In the genomic region with DNA sequence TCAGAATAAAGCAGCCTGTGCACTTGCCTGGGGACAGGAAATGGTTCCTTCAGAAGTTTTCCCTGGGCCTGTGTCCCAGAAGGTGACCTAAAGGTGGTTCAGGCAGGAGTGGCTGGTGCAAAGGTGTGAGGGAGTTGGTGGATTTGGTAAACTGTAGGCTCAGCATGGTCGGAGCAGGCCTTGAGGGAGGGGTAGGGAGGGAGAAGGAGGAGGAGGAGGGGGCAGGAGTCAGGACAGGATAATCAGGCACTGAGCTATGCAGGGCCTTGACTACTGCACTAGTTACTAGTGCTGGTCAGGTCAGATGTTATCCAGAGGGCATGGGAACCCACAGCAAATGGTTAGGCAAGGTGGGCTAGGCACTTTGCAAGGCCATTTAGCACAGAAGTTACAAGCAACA, we compare ENCODE assay signal across 19 cellular contexts. TPM values are rescaled to one million over a fixed set of nuclear protein-coding genes. Genes with fewer than 3 reads are reported as not detected.
DNase-seq lines count a peak whose midpoint lies in the region; ATAC-seq and TF ChIP-seq lines count a peak whose summit lies in the region.
"Had no signal": no experiment of that assay in that cellular context is flagged by ENCODE, and none has a peak within 500 bp of the region (broad histone marks: within the 10 kb centered on the region; RNA-seq: fewer than 3 reads in every experiment).

No MANE protein-coding gene starts in this region.

- H3K9me3 ChIP-seq in cardiac muscle cell (ENCODE audit: low read depth) (no peaks in the 10 kb centered on the region), esophagus muscularis mucosa (no peaks in the 10 kb centered on the region), neuronal stem cell (replicated peaks in 1 of 2; ENCODE audit: control insufficient read depth in 2 of 2, insufficient read depth in 1 of 2, low read depth in 1 of 2, low read length in 2 of 2) (no peaks in the 10 kb centered on the region), suprapubic skin (no peaks in the 10 kb centered on the region)
- H3K9me3 ChIP-seq: A549, Caco-2 had no signal

- TF ChIP-seq POLR2A in esophagus muscularis mucosa (IDR thresholded peaks at IDR 0.05; ENCODE audit: low read depth) (no peak), suprapubic skin (IDR thresholded peaks at IDR 0.05) (no peak)

- peak overlapping the region; percentile 30 for H2AK5ac ChIP-seq in neuronal stem cell (ENCODE audit: low read depth, low read length)

- POLR2A ChIA-PET in activated CD8-positive, alpha-beta T cell treated with anti-CD3 and anti-CD28 coated beads for 36 hours (lab: Charles Lee) = no interaction called here

- H2AFZ ChIP-seq in neuronal stem cell (ENCODE audit: low read length) = no peak overlapping the region
- H2AFZ ChIP-seq: GM23338 had no signal

- H3K4me1 ChIP-seq in cardiac muscle cell (ENCODE audit: low read depth) = peaks cover 6% of the 10 kb centered on the region
- peaks cover 0 to 5% (median 5%) of the 10 kb centered on the region in 4 donors for H3K4me1 ChIP-seq in esophagus muscularis mucosa
- H3K4me1 ChIP-seq in neuronal stem cell (ENCODE audit: control insufficient read depth in 2 of 2, insufficient read depth in 1 of 2, low read depth in 1 of 2, low read length in 2 of 2) = no peaks in the 10 kb centered on the region
- H3K4me1 ChIP-seq in suprapubic skin = peaks cover 21% of the 10 kb centered on the region
- H3K4me1 ChIP-seq: A549 had no signal

- no peaks in the 10 kb centered on the region for H3K4me1 Mint-ChIP-seq in activated CD8-positive, alpha-beta T cell treated with anti-CD3 and anti-CD28 coated beads for 36 hours (ENCODE audit: low read depth)

- H3K79me1 ChIP-seq in neuronal stem cell (ENCODE audit: low read depth, low read length) = no peaks in the 10 kb centered on the region

- no peak overlapping the region for H2BK120ac ChIP-seq in neuronal stem cell (ENCODE audit: low read depth, low read length)

- H4K8ac ChIP-seq in neuronal stem cell (ENCODE audit: low read depth, low read length) = no peak overlapping the region

- intact Hi-C loops in Right ventricle myocardium superior (cut with DNase I) (no loop called here), esophagus muscularis mucosa (cut with DNase I) (no loop called here)
- intact Hi-C loops in activated CD8-positive, alpha-beta T cell treated with anti-CD3 and anti-CD28 coated beads for 36 hours (cut with micrococcal nuclease) = no loop called here

- H2BK12ac ChIP-seq in neuronal stem cell (ENCODE audit: low read length) = no peak overlapping the region

- no peaks in the 10 kb centered on the region for H3K36me3 Mint-ChIP-seq in activated CD8-positive, alpha-beta T cell treated with anti-CD3 and anti-CD28 coated beads for 36 hours (ENCODE audit: low read depth)

- no peak overlapping the region for H3K23ac ChIP-seq in neuronal stem cell (ENCODE audit: low read depth, low read length, poor library complexity)

- no peak overlapping the region for H3K14ac ChIP-seq in neuronal stem cell (ENCODE audit: low read length)

- H3K27ac ChIP-seq in cardiac muscle cell (peak overlapping the region; percentile 39), esophagus muscularis mucosa (replicated peaks in 1 of 4) (no peak overlapping the region), neuronal stem cell (replicated peaks; ENCODE audit: low read length) (no peak overlapping the region), suprapubic skin (peak overlapping the region; percentile 40)
- H3K27ac ChIP-seq: 22Rv1, A549, C4-2B had no signal

- H3K9me3 Mint-ChIP-seq in activated CD8-positive, alpha-beta T cell treated with anti-CD3 and anti-CD28 coated beads for 36 hours = no peaks in the 10 kb centered on the region
- H3K9me3 Mint-ChIP-seq: CD4-positive, alpha-beta T cell; GM23338 had no signal

- no peak overlapping the region for H3K27ac Mint-ChIP-seq in activated CD8-positive, alpha-beta T cell treated with anti-CD3 and anti-CD28 coated beads for 36 hours
- H3K27ac Mint-ChIP-seq: CD4-positive, alpha-beta T cell; GM23338 had no signal

- no peak overlapping the region for H3K9ac ChIP-seq in neuronal stem cell (ENCODE audit: low read depth, low read length, poor library complexity)

- H3K4me3 Mint-ChIP-seq in activated CD8-positive, alpha-beta T cell treated with anti-CD3 and anti-CD28 coated beads for 36 hours = no peak overlapping the region
- H3K4me3 Mint-ChIP-seq: CD4-positive, alpha-beta T cell; GM23338 had no signal

- H3K27me3 Mint-ChIP-seq in activated CD8-positive, alpha-beta T cell treated with anti-CD3 and anti-CD28 coated beads for 36 hours = peaks cover 9% of the 10 kb centered on the region

- no peak overlapping the region for H3K4me2 ChIP-seq in neuronal stem cell (ENCODE audit: insufficient read depth, low read length, poor library complexity, severe bottlenecking)
- H3K4me2 ChIP-seq: A549, GM23338 had no signal

- H3K27me3 ChIP-seq in cardiac muscle cell (no peaks in the 10 kb centered on the region), esophagus muscularis mucosa (no peaks in the 10 kb centered on the region), neuronal stem cell (ENCODE audit: control insufficient read depth in 3 of 3, insufficient read depth in 3 of 3, low read depth in 1 of 3, low read length in 3 of 3) (peaks cover 0 to 21% (median 0%) of the 10 kb centered on the region in 3 experiments), suprapubic skin (no peaks in the 10 kb centered on the region)

- no peak overlapping the region for H3K18ac ChIP-seq in neuronal stem cell (ENCODE audit: low read length)

- H3K36me3 ChIP-seq in cardiac muscle cell (no peaks in the 10 kb centered on the region), esophagus muscularis mucosa (no peaks in the 10 kb centered on the region), neuronal stem cell (replicated peaks in 1 of 2; ENCODE audit: control insufficient read depth in 2 of 2, insufficient read depth in 2 of 2, low read length in 2 of 2) (no peaks in the 10 kb centered on the region), suprapubic skin (no peaks in the 10 kb centered on the region)

- ATAC-seq in Right ventricle myocardium superior (ENCODE audit: poor library complexity) (no peak), GM19023 (IDR thresholded peaks at IDR 0.05; ENCODE audit: unreplicated experiment) (no peak)
- no peak for ATAC-seq in activated CD8-positive, alpha-beta T cell treated with anti-CD3 and anti-CD28 coated beads for 36 hours
- ATAC-seq: A549, GM23338, HCT116, HepG2 had no signal

- no peak for TF ChIP-seq CTCF in cardiac muscle cell (IDR thresholded peaks at IDR 0.05; ENCODE audit: low read depth, low read length)
- no peak for TF ChIP-seq CTCF in esophagus muscularis mucosa (IDR thresholded peaks at IDR 0.05)
- no peak for TF ChIP-seq CTCF in suprapubic skin (IDR thresholded peaks at IDR 0.05)
- TF ChIP-seq CTCF in activated CD8-positive, alpha-beta T cell treated with anti-CD3 and anti-CD28 coated beads for 36 hours (IDR thresholded peaks at IDR 0.05) = no peak

- H4K91ac ChIP-seq in neuronal stem cell (ENCODE audit: low read depth, low read length, poor library complexity) = no peak overlapping the region

- H2BK5ac ChIP-seq in neuronal stem cell (ENCODE audit: low read length) = no peak overlapping the region

- H2BK15ac ChIP-seq in neuronal stem cell (ENCODE audit: low read length) = no peak overlapping the region

- no peak for TF ChIP-seq EP300 in esophagus muscularis mucosa (IDR thresholded peaks at IDR 0.05)
- TF ChIP-seq EP300 in suprapubic skin (IDR thresholded peaks at IDR 0.05) = no peak

- CTCF ChIA-PET in activated CD8-positive, alpha-beta T cell treated with anti-CD3 and anti-CD28 coated beads for 36 hours (lab: Charles Lee) = no interaction called here

- DNase-seq in cardiac muscle cell (ENCODE audit: low read depth in 1 of 2, low spot score in 1 of 2) = no peak
- no peak for DNase-seq in Right ventricle myocardium superior
- peak; percentile 86 for DNase-seq in esophagus muscularis mucosa (ENCODE audit: extremely low spot score)
- no peak for DNase-seq in neuronal stem cell (ENCODE audit: low spot score)
- no peak for DNase-seq in suprapubic skin (ENCODE audit: low spot score in 2 of 2)
- no peak for DNase-seq in NCI-H748 (lab: John Stamatoyannopoulos, UW; ENCODE audit: unreplicated experiment)
- no peak for DNase-seq in activated CD8-positive, alpha-beta T cell treated with anti-CD3 and anti-CD28 coated beads for 36 hours
- DNase-seq: AML-193; Caco-2; CD4-positive, alpha-beta T cell; GDM1; H7 had no signal

- 75% methylated on average over 1 of the region's 1 CpG for WGBS in esophagus muscularis mucosa
- WGBS in neuronal stem cell (ENCODE audit: extremely low coverage in 2 of 2, insufficient read length in 2 of 2, insufficient replicate concordance in 1 of 2), 2 donors = no CpG with 5 or more reads among the region's 1 CpG
- WGBS in suprapubic skin = 47% methylated on average over 1 of the region's 1 CpG

- H3K4me3 ChIP-seq in cardiac muscle cell (no peak overlapping the region), esophagus muscularis mucosa (no peak overlapping the region), neuronal stem cell (ENCODE audit: low read length in 2 of 2) (no peak overlapping the region), suprapubic skin (no peak overlapping the region)
- H3K4me3 ChIP-seq: A549, GM23338 had no signal

- H3K4ac ChIP-seq in neuronal stem cell (ENCODE audit: low read length) = no peak overlapping the region

RNA-seq across cellular contexts. Expression of a gene that starts 21.3 kb away (rescaled TPM):
- 1.6 and 3.9 TPM in 2 replicates for total RNA-seq in cardiac muscle cell
- polyA plus RNA-seq in cardiac muscle cell = 5.7 and 8.1 TPM in 2 replicates
- not detected for total RNA-seq in Right ventricle myocardium superior
- total RNA-seq in esophagus muscularis mucosa = not detected
- polyA plus RNA-seq in neuronal stem cell (2013, experiment 1 of 2) = 0.45 TPM
- 0.33 TPM for polyA plus RNA-seq in neuronal stem cell (2013, experiment 2 of 2)
- total RNA-seq in suprapubic skin = 100 to 1,000 TPM in 2 of 4 donors, 10 to 100 TPM in 2; 83.7 to 129 (median 97.7) TPM
- total RNA-seq in activated CD8-positive, alpha-beta T cell treated with anti-CD3 and anti-CD28 coated beads for 36 hours = not detected
- total RNA-seq: CD4-positive, alpha-beta T cell; HepG2 had no signal
- polyA plus RNA-seq: A549, HepG2 had no signal

Comparison
In these comparisons a context has a peak if more than half of its experiments do, and no peak if none do; other contexts are left out.
1. H3K27ac ChIP-seq: peak in cardiac muscle cell (single experiment) and suprapubic skin (single experiment); none in esophagus muscularis mucosa (0 of 4) and neuronal stem cell (single experiment).
2. RNA of a gene that starts 21.3 kb away (total RNA-seq): 83.7 to 129 TPM in suprapubic skin; 1.6 to 3.9 TPM in cardiac muscle cell, not detected in Right ventricle myocardium superior (single experiment), not detected in esophagus muscularis mucosa and not detected in activated CD8-positive, alpha-beta T cell treated with anti-CD3 and anti-CD28 coated beads for 36 hours; every median in the first group is over 10 times any median in the second.